In the genomic region with DNA sequence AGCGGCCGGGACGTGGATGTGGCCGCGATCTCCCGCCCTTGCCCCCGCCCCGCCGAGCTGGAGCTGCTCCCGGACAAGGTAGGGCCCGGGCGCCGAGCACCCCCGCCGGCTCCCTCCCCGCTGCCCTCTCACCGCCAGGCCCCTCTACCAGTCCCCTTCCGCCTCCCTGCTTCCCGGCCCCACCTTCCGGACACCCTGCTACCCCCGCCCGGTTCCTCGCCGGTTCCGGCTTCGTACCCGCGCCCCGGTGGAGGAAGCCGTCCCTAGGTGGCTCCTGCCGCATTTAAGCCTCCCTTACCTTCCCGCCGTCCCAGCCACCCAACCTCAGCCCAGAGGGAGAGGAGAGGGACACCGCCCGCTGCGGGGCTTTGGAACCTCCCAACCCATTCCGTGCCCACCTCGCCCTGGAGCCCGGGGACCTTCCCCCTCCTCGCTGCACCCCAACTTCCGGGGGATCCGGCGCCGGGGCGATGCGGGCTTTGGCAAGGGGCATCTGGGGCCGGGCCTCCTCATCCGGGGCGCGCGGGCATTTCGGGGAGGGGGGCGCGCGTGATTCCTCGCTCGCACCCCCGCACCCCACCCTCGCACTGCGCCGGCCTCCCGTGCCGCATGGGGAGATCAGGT, we compare ENCODE assay signal across 8 cellular contexts. TPM values are rescaled to one million over a fixed set of nuclear protein-coding genes. Genes with fewer than 3 reads are reported as not detected.
DNase-seq lines count a peak whose midpoint lies in the region; ATAC-seq and TF ChIP-seq lines count a peak whose summit lies in the region.

No MANE protein-coding gene starts in this region.

- no peaks in the 10 kb centered on the region for H3K27me3 ChIP-seq in CD4-positive, alpha-beta memory T cell (ENCODE audit: insufficient read depth, low read length)
- H3K27me3 ChIP-seq in lower lobe of right lung (ENCODE audit: low read depth): no peaks in the 10 kb centered on the region

- POLR2A ChIA-PET in CD4-positive, alpha-beta memory T cell (lab: Charles Lee; ENCODE audit: partially characterized antibody): interaction anchor here (0.6 to 1.0 kb wide), 3 partner anchors 106 to 316 kb away, joined by 3 read pairs; no protein-coding TSS in a partner anchor

- ATAC-seq in GM21423 (IDR thresholded peaks at IDR 0.05; ENCODE audit: unreplicated experiment) (peak; percentile 25), lower lobe of right lung (peak; percentile 73 to 77)

- DNase-seq in CD4-positive, alpha-beta memory T cell: peak; percentile 56 to 68 (median 58)
- DNase-seq in HuH-7 (ENCODE audit: low spot score): peak; percentile 57
- DNase-seq in activated CD4-positive, CD25-positive, alpha-beta regulatory T cell treated with anti-CD3 and anti-CD28 coated beads, Interleukin-2, amount 50 U/mL, for 72 hours: peak; percentile 66
- peak; percentile 83 for DNase-seq in lower lobe of right lung
- DNase-seq in stimulated activated CD8-positive, alpha-beta memory T cell treated with anti-CD3 and anti-CD28 coated beads, Interleukin-12 subunit alpha, Interleukin-12 subunit beta, amount 100 ng/mL, for 1 hour (ENCODE audit: low read depth): peak; percentile 30
- DNase-seq in SKM-1 treated with dmso at 0.1 percent for 144 hours (lab: John Stamatoyannopoulos, UW; ENCODE audit: unreplicated experiment): no peak

- H3K4me3 Mint-ChIP-seq in CD4-positive, alpha-beta memory T cell: peak overlapping the region; percentile 84 to 92 (median 90)

- H3K27me3 Mint-ChIP-seq in CD4-positive, alpha-beta memory T cell: no peaks in the 10 kb centered on the region

- H3K36me3 Mint-ChIP-seq in CD4-positive, alpha-beta memory T cell: peaks cover 0 to 4% of the 10 kb centered on the region in 2 donors

- intact Hi-C loops in CD4-positive, alpha-beta memory T cell (cut with micrococcal nuclease): loop anchor here (1.0 to 5.0 kb wide), 11 partner anchors 108 to 1646 kb away; partner anchors contain the start of genes CCT4, COMMD1, EHBP1 and FAM161A
- intact Hi-C loops in lower lobe of right lung (cut with DNase I): no loop called here

- H3K36me3 ChIP-seq in CD4-positive, alpha-beta memory T cell (ENCODE audit: insufficient read depth, low read length): no peaks in the 10 kb centered on the region
- H3K36me3 ChIP-seq in lower lobe of right lung: no peaks in the 10 kb centered on the region

- H3K27ac ChIP-seq in CD4-positive, alpha-beta memory T cell (ENCODE audit: low read depth, low read length): peak overlapping the region; percentile 80
- peak overlapping the region; percentile 65 for H3K27ac ChIP-seq in cingulate gyrus (ENCODE audit: low read depth, low read length)
- peak overlapping the region; percentile 97 for H3K27ac ChIP-seq in lower lobe of right lung

- peaks cover 32 to 43% (median 37%) of the 10 kb centered on the region in 4 donors for H3K4me1 Mint-ChIP-seq in CD4-positive, alpha-beta memory T cell

- CTCF ChIA-PET in CD4-positive, alpha-beta memory T cell (lab: Charles Lee; ENCODE audit: partially characterized antibody): interaction anchor here (1.0 to 1.1 kb wide), 4 partner anchors 13 to 105 kb away, joined by 3 to 4 read pairs (median 3); no protein-coding TSS in a partner anchor

- no peaks in the 10 kb centered on the region for H3K9me3 Mint-ChIP-seq in CD4-positive, alpha-beta memory T cell

- peak overlapping the region; percentile 72 to 95 (median 87) for H3K27ac Mint-ChIP-seq in CD4-positive, alpha-beta memory T cell

- peak overlapping the region; percentile 54 to 86 for H3K4me3 ChIP-seq in CD4-positive, alpha-beta memory T cell (ENCODE audit: low read length in 2 of 2)
- peak overlapping the region; percentile 97 for H3K4me3 ChIP-seq in lower lobe of right lung

- TF ChIP-seq CTCF in lower lobe of right lung (IDR thresholded peaks at IDR 0.05): no peak

- no peaks in the 10 kb centered on the region for H3K9me3 ChIP-seq in CD4-positive, alpha-beta memory T cell (ENCODE audit: control insufficient read depth in 1 of 2, low read length in 2 of 2)
- H3K9me3 ChIP-seq in lower lobe of right lung: no peaks in the 10 kb centered on the region

- peaks cover 48% of the 10 kb centered on the region for H3K4me1 ChIP-seq in CD4-positive, alpha-beta memory T cell (ENCODE audit: insufficient read depth, low read length)
- H3K4me1 ChIP-seq in lower lobe of right lung: peaks cover 48% of the 10 kb centered on the region

RNA-seq across cellular contexts. Expression of gene B3GNT2, which starts 0.5 kb away (rescaled TPM):
- total RNA-seq in CD4-positive, alpha-beta memory T cell: 10 to 100 TPM; 18.3 to 18.8 TPM
- polyA plus RNA-seq in CD4-positive, alpha-beta memory T cell: 10 to 100 TPM; 29.8 to 55.7 TPM
- total RNA-seq in lower lobe of right lung: 38.0 TPM
